ENCODE assay signal across 22 cellular contexts in genomic region chr15:49628379-49628778, GRCh38.
"Had no signal": no experiment of that assay in that cellular context is flagged by ENCODE, and none has a peak within 500 bp of the region (broad histone marks: within the 10 kb centered on the region; RNA-seq: fewer than 3 reads in every experiment).

No MANE protein-coding gene starts in this region.

- DNase-seq: activated CD8-positive, alpha-beta memory T cell treated with anti-CD3 and anti-CD28 coated beads for 24 hours; activated effector memory CD4-positive, alpha-beta T cell treated with anti-CD3 and anti-CD28 coated beads, Interleukin-2, amount 50 U/mL, for 16 hours; activated naive CD4-positive, alpha-beta T cell treated with anti-CD3 and anti-CD28 coated beads, Interleukin-2, amount 50 U/mL, for 16 hours; activated T-cell treated with anti-CD3 and anti-CD28 coated beads, Interleukin-2, amount 50 U/mL, for 72 hours; aorta; cerebellar nuclear complex; effector memory CD4-positive, alpha-beta T cell; glutamatergic neuron; hypothalamus; islet precursor cell; left colon; small intestine; stimulated activated CD4-positive, alpha-beta T cell treated with anti-CD3 and anti-CD28 coated beads, Interleukin-4, amount 100 ng/mL, for 24 hours; stomach had no signal

- H3K4me1 ChIP-seq: right atrium auricular region had no signal

- H3K27me3 Mint-ChIP-seq: dendritic cell treated with granulocyte-macrophage colony-stimulating factor and Interleukin-4, amounts not matched to agents 40 ng/mL and 50 ng/mL, for 4 days; progenitor cell of endocrine pancreas had no signal

- H3K27me3 ChIP-seq: right atrium auricular region, stomach, vagina had no signal

- H3K27ac Mint-ChIP-seq: activated T-cell treated with anti-CD3 and anti-CD28 coated beads, Interleukin-2, amount 50 U/mL, for 72 hours; dendritic cell treated with granulocyte-macrophage colony-stimulating factor and Interleukin-4, amounts not matched to agents 40 ng/mL and 50 ng/mL, for 4 days; progenitor cell of endocrine pancreas; stimulated activated effector memory CD8-positive, alpha-beta T cell treated with anti-CD3 and anti-CD28 coated beads, Interleukin-12 subunit alpha, Interleukin-12 subunit beta, amount 100 ng/mL, for 72 hours; T-helper 2 cell treated with Interferon-gamma antibody and Interleukin-4, amounts not matched to agents 5 μg/mL and 100 μg/mL, for 36 hours had no signal

- H3K4me3 ChIP-seq: right atrium auricular region, stomach, vagina had no signal

- H3K9me3 ChIP-seq: vagina had no signal

- H3K4me3 Mint-ChIP-seq: activated T-cell treated with anti-CD3 and anti-CD28 coated beads, Interleukin-2, amount 50 U/mL, for 72 hours; dendritic cell treated with granulocyte-macrophage colony-stimulating factor and Interleukin-4, amounts not matched to agents 40 ng/mL and 50 ng/mL, for 4 days; neural crest cell; stimulated activated effector memory CD8-positive, alpha-beta T cell treated with anti-CD3 and anti-CD28 coated beads, Interleukin-12 subunit alpha, Interleukin-12 subunit beta, amount 100 ng/mL, for 72 hours; T-helper 2 cell treated with Interferon-gamma antibody and Interleukin-4, amounts not matched to agents 5 μg/mL and 100 μg/mL, for 36 hours had no signal

- H3K27ac ChIP-seq: right atrium auricular region, stomach, vagina had no signal

- H3K9me3 Mint-ChIP-seq: neural crest cell had no signal

- FAIRE-seq: bronchial epithelial cell, small intestine had no signal
